Comparison of ENCODE assay signal across 8 cellular contexts in genomic region chr17:68089881-68090280, GRCh38. TPM values are rescaled to one million over a fixed set of nuclear protein-coding genes. Genes with fewer than 3 reads are reported as not detected.
DNase-seq lines count a peak whose midpoint lies in the region; ATAC-seq and TF ChIP-seq lines count a peak whose summit lies in the region.

No MANE protein-coding gene starts in this region.

- peak; percentile 42 for ATAC-seq in GM18909 (IDR thresholded peaks at IDR 0.05; ENCODE audit: poor library complexity, unreplicated experiment)
- ATAC-seq in left ventricle myocardium superior, result peak; percentile 86
- ATAC-seq in HG03025 (IDR thresholded peaks at IDR 0.05; ENCODE audit: low FRiP score, unreplicated experiment), result no peak

- CTCF ChIA-PET in OCI-LY7 (lab: Charles Lee; ENCODE audit: unreplicated experiment), result no interaction called here

- no peaks in the 10 kb centered on the region for H3K9me3 ChIP-seq in OCI-LY7 (ENCODE audit: low read length)
- no peaks in the 10 kb centered on the region; the same call in 1 of the 2 replicates for H3K9me3 ChIP-seq in MG63

- TF ChIP-seq CTCF in OCI-LY7 (conservative IDR thresholded peaks at IDR 0.05; ENCODE audit: low read length), result no peak; the same call in 1 of the 2 replicates

- no peaks in the 10 kb centered on the region for H4K20me1 ChIP-seq in OCI-LY7 (ENCODE audit: insufficient read depth, low read length)

- H3K79me2 ChIP-seq in OCI-LY7 (ENCODE audit: insufficient read depth, low read depth, low read length), result no peaks in the 10 kb centered on the region

- no peaks in the 10 kb centered on the region for H3K9me2 ChIP-seq in OCI-LY7 (ENCODE audit: insufficient read depth, low read length)

- peaks cover 46% of the 10 kb centered on the region for H3K4me1 ChIP-seq in OCI-LY7 (ENCODE audit: insufficient read depth, low read length, poor library complexity, severe bottlenecking)

- POLR2A ChIA-PET in OCI-LY7 (lab: Charles Lee), result interaction anchor here (1.0 kb wide), 2 partner anchors 11 to 90 kb away, joined by 3 read pairs; no protein-coding TSS in a partner anchor

- H3K4me2 ChIP-seq in OCI-LY7 (ENCODE audit: low read length), result no peak overlapping the region

- BruUV-seq in OCI-LY7 (replicated peaks; lab: Mats Ljungman, UMichigan), result no TSS peak

- H2AFZ ChIP-seq in OCI-LY7 (ENCODE audit: low read length), result 0 out of 2 replicates have a peak overlapping the region, but pooled peaks have one; percentile 21

- no peaks in the 10 kb centered on the region for H3K27me3 ChIP-seq in MG63

- DNase-seq in AG20443 (ENCODE audit: low spot score) (peak; percentile 14), OCI-LY7 (ENCODE audit: low spot score) (no peak), left ventricle myocardium superior (no peak), MG63 (no peak), NCI-H1417 (lab: John Stamatoyannopoulos, UW) (no peak)
- no peak for DNase-seq in stimulated activated CD4-positive, alpha-beta T cell treated with anti-CD3 and anti-CD28 coated beads, Interleukin-4, amount 100 ng/mL, for 4 hours

- intact Hi-C loops in OCI-LY7 (cut with micrococcal nuclease; ENCODE audit: unreplicated experiment) (loop anchor here (5.0 kb wide), 1 partner anchor 68 kb away; no protein-coding TSS in a partner anchor), left ventricle myocardium superior (cut with micrococcal nuclease) (no loop called here)

- H3K4me3 ChIP-seq in OCI-LY7 (ENCODE audit: low read depth, low read length, poor library complexity, severe bottlenecking) (no peak overlapping the region), MG63 (no peak overlapping the region)

- H3K36me3 ChIP-seq in OCI-LY7 (ENCODE audit: insufficient read depth, low read length) (no peaks in the 10 kb centered on the region), MG63 (no peaks in the 10 kb centered on the region)

- no peak overlapping the region for H3K27ac ChIP-seq in OCI-LY7 (ENCODE audit: low read depth, low read length, poor library complexity, severe bottlenecking)

RNA-seq across cellular contexts. Expression of gene KPNA2, which starts 54.3 kb away (rescaled TPM):
- 253 and 397 TPM in 2 replicates for total RNA-seq in OCI-LY7 (2014; rRNA removed; shearing (Covaris generic))
- total RNA-seq in OCI-LY7 (2022) (394 and 416 TPM in 2 replicates), left ventricle myocardium superior (21.3 TPM)
- total RNA-seq in MG63 (2014; rRNA removed; shearing (Covaris generic); ENCODE audit: low replicate concordance), result 187 and 211 TPM in 2 replicates
